In genomic region chr2:227460079-227460485, GRCh38 we compare ENCODE assay signal across 9 cellular contexts. TPM values are rescaled to one million over a fixed set of nuclear protein-coding genes. Genes with fewer than 3 reads are reported as not detected.
A peak's percentile ranks its signal among the peaks of the same experiment; 100 is the strongest.
DNase-seq lines count a peak whose midpoint lies in the region; ATAC-seq and TF ChIP-seq lines count a peak whose summit lies in the region.
"Had no signal": no experiment of that assay in that cellular context is flagged by ENCODE, and none has a peak within 500 bp of the region (broad histone marks: within the 10 kb centered on the region; RNA-seq: fewer than 3 reads in every experiment).

No MANE protein-coding gene starts in this region.

- H3K4me1 Mint-ChIP-seq in HFFc6 (ENCODE audit: low read depth) (peaks cover 53% of the 10 kb centered on the region), T-helper 17 cell (peaks cover 48% of the 10 kb centered on the region)

- ATAC-seq in T-helper 17 cell = peak; percentile 78

- H3K27ac Mint-ChIP-seq in HFFc6 (no peak overlapping the region), T-helper 17 cell (peak overlapping the region; percentile 49)

- TF ChIP-seq CTCF in HFFc6 (IDR thresholded peaks at IDR 0.05) = no peak

- H3K9me3 Mint-ChIP-seq in HFFc6 = no peaks in the 10 kb centered on the region

- no peaks in the 10 kb centered on the region for H3K9me3 ChIP-seq in T-helper 17 cell (ENCODE audit: control insufficient read depth, low read length, poor library complexity, severe bottlenecking)

- peak overlapping the region; percentile 61 for H3K4me3 Mint-ChIP-seq in HFFc6
- H3K4me3 Mint-ChIP-seq in T-helper 17 cell = peak overlapping the region; percentile 56

- peak; percentile 24 for DNase-seq in AG20443 (ENCODE audit: low spot score)
- DNase-seq in HFFc6 = peak; percentile 68
- peak; percentile 15 to 29 (median 24) for DNase-seq in T-helper 17 cell
- DNase-seq in activated naive CD8-positive, alpha-beta T cell treated with anti-CD3 and anti-CD28 coated beads, Interleukin-2, amount 50 U/mL, for 16 hours (ENCODE audit: low read depth, low spot score) = peak; percentile 52
- DNase-seq in stimulated activated CD8-positive, alpha-beta memory T cell treated with anti-CD3 and anti-CD28 coated beads, Interleukin-12 subunit alpha, Interleukin-12 subunit beta, amount 100 ng/mL, for 4 hours (ENCODE audit: low read depth) = peak; percentile 64
- no peak for DNase-seq in hypothalamus (lab: John Stamatoyannopoulos, UW)
- no peak for DNase-seq in nucleus accumbens (lab: John Stamatoyannopoulos, UW)
- no peak for DNase-seq in cerebellar nuclear complex (lab: John Stamatoyannopoulos, UW)
- DNase-seq: DND-41 had no signal

- no peaks in the 10 kb centered on the region for H3K36me3 Mint-ChIP-seq in HFFc6 (ENCODE audit: low read depth)
- H3K36me3 Mint-ChIP-seq in T-helper 17 cell (ENCODE audit: low read depth) = no peaks in the 10 kb centered on the region

- H3K27me3 Mint-ChIP-seq in HFFc6 (ENCODE audit: insufficient read depth) (peaks cover 2% of the 10 kb centered on the region; the same call in 1 of the 2 replicates), T-helper 17 cell (no peaks in the 10 kb centered on the region)

RNA-seq across cellular contexts. Expression of gene AGFG1, which starts 11.9 kb away (rescaled TPM):
- 100 to 1,000 TPM in 1 of 6 experiments, 10 to 100 TPM in 5; 62.3 to 105 (median 74.0) TPM for total RNA-seq in HFFc6 (2021; fragmentation: NEBNext Ultra II Directional; extraction: Animal tissue kit (Norgen Biotek cat#: 25700))
- 10 to 100 TPM; 66.6 to 68.3 TPM for total RNA-seq in T-helper 17 cell

Comparison
In these comparisons a context has a peak if more than half of its experiments do, and no peak if none do; other contexts are left out.
1. DNase-seq: peak in AG20443 (single experiment), HFFc6 (single experiment), T-helper 17 cell (3 of 3), activated naive CD8-positive, alpha-beta T cell treated with anti-CD3 and anti-CD28 coated beads, Interleukin-2, amount 50 U/mL, for 16 hours (single experiment) and stimulated activated CD8-positive, alpha-beta memory T cell treated with anti-CD3 and anti-CD28 coated beads, Interleukin-12 subunit alpha, Interleukin-12 subunit beta, amount 100 ng/mL, for 4 hours (single experiment); none in hypothalamus (0 of 51), nucleus accumbens (0 of 56) and cerebellar nuclear complex (0 of 2).